13 cellular contexts compared by ENCODE assay signal in the genomic region with DNA sequence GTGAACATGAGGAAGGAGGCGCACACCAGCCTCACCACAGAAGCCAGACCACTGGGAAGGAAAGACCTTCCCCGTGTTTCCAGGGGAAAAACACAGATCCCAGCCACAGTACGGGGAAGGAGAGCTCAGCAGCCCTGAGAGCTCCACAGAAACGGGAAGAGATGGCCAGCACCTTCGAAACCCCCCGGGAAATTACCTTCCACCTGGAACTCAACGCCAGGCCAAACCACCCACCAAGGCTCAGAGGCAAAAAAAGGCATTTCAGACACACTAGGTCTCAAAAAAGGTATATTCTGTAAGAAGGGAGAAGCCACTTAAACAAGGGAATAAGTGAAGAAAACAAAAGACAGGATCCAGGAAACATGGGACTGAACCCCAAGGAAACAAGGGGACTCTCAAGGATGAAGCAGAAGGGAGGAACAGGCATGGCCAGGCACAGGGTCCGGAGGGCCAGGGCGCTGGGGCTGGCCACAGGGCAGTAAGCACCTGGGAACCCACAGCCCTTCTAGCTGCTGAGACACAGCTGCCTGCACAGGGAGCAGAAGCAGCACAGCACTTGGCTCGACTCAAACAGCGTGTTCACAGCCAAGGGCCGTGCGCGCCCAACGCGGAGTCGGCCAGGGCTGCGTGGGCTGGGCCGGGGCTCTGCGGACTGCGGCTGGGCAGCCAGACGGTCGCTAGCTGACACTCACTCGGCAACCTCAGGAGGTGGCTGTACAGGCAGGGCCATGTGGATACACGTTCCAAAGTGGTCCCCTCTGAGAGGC. TPM values are rescaled to one million over a fixed set of nuclear protein-coding genes. Genes with fewer than 3 reads are reported as not detected.
DNase-seq lines count a peak whose midpoint lies in the region; ATAC-seq and TF ChIP-seq lines count a peak whose summit lies in the region.
"Had no signal": no experiment of that assay in that cellular context is flagged by ENCODE, and none has a peak within 500 bp of the region (broad histone marks: within the 10 kb centered on the region; RNA-seq: fewer than 3 reads in every experiment).

No MANE protein-coding gene starts in this region.

- no peaks in the 10 kb centered on the region for H3K36me3 ChIP-seq in GM23338 (ENCODE audit: insufficient read depth)
- H3K36me3 ChIP-seq in body of pancreas (replicated peaks in 1 of 2; ENCODE audit: insufficient read depth in 1 of 2, low read depth in 2 of 2), result no peaks in the 10 kb centered on the region
- H3K36me3 ChIP-seq in sigmoid colon, result no peaks in the 10 kb centered on the region
- no peaks in the 10 kb centered on the region for H3K36me3 ChIP-seq in tibial artery
- H3K36me3 ChIP-seq: esophagus muscularis mucosa, Peyer's patch had no signal

- H3K4me3 Mint-ChIP-seq in GM23338, result no peak overlapping the region
- no peak overlapping the region for H3K4me3 Mint-ChIP-seq in activated T-helper 2 cell treated with anti-CD3 and anti-CD28 coated beads, Interferon-gamma antibody, Interleukin-2, Interleukin-4, amounts not matched to agents 10 μg/mL and 5 μg/mL and 100 μg/mL, durations not matched to agents 14 hours and 24 hours and 36 hours (ENCODE audit: low read depth)
- H3K4me3 Mint-ChIP-seq: activated T-cell treated with anti-CD3 and anti-CD28 coated beads, Interleukin-2, amount 50 U/mL, for 24 hours had no signal

- no peak for TF ChIP-seq EP300 in sigmoid colon (IDR thresholded peaks at IDR 0.05)

- TF ChIP-seq CTCF in GM23338 (conservative IDR thresholded peaks at IDR 0.05; ENCODE audit: low read depth in 2 of 2) (no peak), body of pancreas (IDR thresholded peaks at IDR 0.05) (no peak), sigmoid colon (IDR thresholded peaks at IDR 0.05) (no peak), tibial artery (IDR thresholded peaks at IDR 0.05) (no peak)

- H3K27me3 Mint-ChIP-seq in GM23338 (ENCODE audit: insufficient read depth, low read depth, poor library complexity), result peaks cover 16% of the 10 kb centered on the region
- no peaks in the 10 kb centered on the region for H3K27me3 Mint-ChIP-seq in activated T-helper 2 cell treated with anti-CD3 and anti-CD28 coated beads, Interferon-gamma antibody, Interleukin-2, Interleukin-4, amounts not matched to agents 10 μg/mL and 5 μg/mL and 100 μg/mL, durations not matched to agents 14 hours and 24 hours and 36 hours (ENCODE audit: low read depth)
- H3K27me3 Mint-ChIP-seq: activated T-cell treated with anti-CD3 and anti-CD28 coated beads, Interleukin-2, amount 50 U/mL, for 24 hours had no signal

- H3K27ac ChIP-seq in GM23338 (ENCODE audit: low read depth) (no peak overlapping the region), body of pancreas (no peak overlapping the region), right cardiac atrium (ENCODE audit: low read length) (no peak overlapping the region), sigmoid colon (no peak overlapping the region), tibial artery (no peak overlapping the region)
- H3K27ac ChIP-seq: esophagus muscularis mucosa, parathyroid adenoma, Peyer's patch had no signal

- H3K27ac Mint-ChIP-seq in GM23338, result peak overlapping the region; percentile 17; the same call in 1 of the 2 replicates
- no peak overlapping the region for H3K27ac Mint-ChIP-seq in activated T-helper 2 cell treated with anti-CD3 and anti-CD28 coated beads, Interferon-gamma antibody, Interleukin-2, Interleukin-4, amounts not matched to agents 10 μg/mL and 5 μg/mL and 100 μg/mL, durations not matched to agents 14 hours and 24 hours and 36 hours

- peak; percentile 30 for ATAC-seq in GM23338
- peak; percentile 52 for ATAC-seq in body of pancreas
- ATAC-seq in right cardiac atrium, result peak; percentile 78 to 85
- no peak for ATAC-seq in GM19467 (IDR thresholded peaks at IDR 0.05; ENCODE audit: unreplicated experiment)

- H3K4me1 Mint-ChIP-seq in GM23338, result peaks cover 30% of the 10 kb centered on the region
- peaks cover 6% of the 10 kb centered on the region for H3K4me1 Mint-ChIP-seq in activated T-helper 2 cell treated with anti-CD3 and anti-CD28 coated beads, Interferon-gamma antibody, Interleukin-2, Interleukin-4, amounts not matched to agents 10 μg/mL and 5 μg/mL and 100 μg/mL, durations not matched to agents 14 hours and 24 hours and 36 hours (ENCODE audit: low read depth)

- H3K79me2 ChIP-seq in GM23338 (replicated peaks; ENCODE audit: insufficient read depth), result peaks cover 100% of the 10 kb centered on the region

- H3F3A ChIP-seq in GM23338 (replicated peaks; ENCODE audit: low read depth), result no peaks in the 10 kb centered on the region

- 0 out of 2 replicates have a peak, but pooled peaks cover under 1% of the 10 kb centered on the region for H3K4me1 ChIP-seq in GM23338 (ENCODE audit: insufficient read depth)
- peaks cover 45% of the 10 kb centered on the region for H3K4me1 ChIP-seq in body of pancreas
- peaks cover 5% of the 10 kb centered on the region for H3K4me1 ChIP-seq in right cardiac atrium (ENCODE audit: control insufficient read depth, insufficient read depth, low read length)
- peaks cover 0 to 42% (median 35%) of the 10 kb centered on the region in 4 donors for H3K4me1 ChIP-seq in sigmoid colon
- H3K4me1 ChIP-seq in tibial artery, result peaks cover 0 to 40% (median 28%) of the 10 kb centered on the region in 4 donors
- H3K4me1 ChIP-seq: parathyroid adenoma had no signal

- H3K36me3 Mint-ChIP-seq in GM23338 (ENCODE audit: low read depth), result peaks cover 2% of the 10 kb centered on the region; the same call in 1 of the 3 replicates
- no peaks in the 10 kb centered on the region for H3K36me3 Mint-ChIP-seq in activated T-helper 2 cell treated with anti-CD3 and anti-CD28 coated beads, Interferon-gamma antibody, Interleukin-2, Interleukin-4, amounts not matched to agents 10 μg/mL and 5 μg/mL and 100 μg/mL, durations not matched to agents 14 hours and 24 hours and 36 hours (ENCODE audit: low read depth)

- H3K27me3 ChIP-seq in GM23338 (ENCODE audit: insufficient read depth) (no peaks in the 10 kb centered on the region), body of pancreas (no peaks in the 10 kb centered on the region), right cardiac atrium (ENCODE audit: control insufficient read depth, insufficient read depth) (no peaks in the 10 kb centered on the region), sigmoid colon (no peaks in the 10 kb centered on the region), tibial artery (no peaks in the 10 kb centered on the region)
- H3K27me3 ChIP-seq: Peyer's patch had no signal

- peaks cover 81% of the 10 kb centered on the region for H4K20me1 ChIP-seq in GM23338 (replicated peaks; ENCODE audit: insufficient read depth)

- H2AFZ ChIP-seq in GM23338, result no peak overlapping the region
- H2AFZ ChIP-seq: parathyroid adenoma had no signal

- no peaks in the 10 kb centered on the region for H3K9me2 ChIP-seq in GM23338 (ENCODE audit: insufficient read depth)

- no peaks in the 10 kb centered on the region for H3K9me3 Mint-ChIP-seq in GM23338
- no peaks in the 10 kb centered on the region for H3K9me3 Mint-ChIP-seq in activated T-helper 2 cell treated with anti-CD3 and anti-CD28 coated beads, Interferon-gamma antibody, Interleukin-2, Interleukin-4, amounts not matched to agents 10 μg/mL and 5 μg/mL and 100 μg/mL, durations not matched to agents 14 hours and 24 hours and 36 hours
- H3K9me3 Mint-ChIP-seq: activated T-cell treated with anti-CD3 and anti-CD28 coated beads, Interleukin-2, amount 50 U/mL, for 24 hours had no signal

- 47 to 53% methylated on average over 15 to 25 of the region's 25 CpGs for WGBS in body of pancreas, 2 donors
- 53% methylated on average over 25 of the region's 25 CpGs for WGBS in right cardiac atrium
- WGBS in sigmoid colon, 2 donors, result 82 to 85% methylated on average over 25 of the region's 25 CpGs

- no peak for TF ChIP-seq POLR2A in body of pancreas (IDR thresholded peaks at IDR 0.05)
- TF ChIP-seq POLR2A in sigmoid colon (IDR thresholded peaks at IDR 0.05), result no peak

- intact Hi-C loops in body of pancreas (cut with DNase I) (no loop called here), right cardiac atrium (cut with DNase I) (loop anchor here in 1 of 4 donors (5.0 kb wide), 1 partner anchor 121 kb away; the partner anchor contains the start of genes PSMA7 and SS18L1), sigmoid colon (cut with DNase I) (no loop called here), tibial artery (cut with DNase I; ENCODE audit: low total_unique reads) (no loop called here)
- intact Hi-C loops in activated T-helper 2 cell treated with anti-CD3 and anti-CD28 coated beads, Interferon-gamma antibody, Interleukin-2, Interleukin-4, amounts not matched to agents 10 μg/mL and 5 μg/mL and 100 μg/mL, durations not matched to agents 14 hours and 24 hours and 36 hours (cut with micrococcal nuclease), result no loop called here

- H3K4me2 ChIP-seq in GM23338, result no peak overlapping the region

- DNase-seq in GM23338 (ENCODE audit: low spot score) (no peak), body of pancreas (peak; percentile 50 to 76 (median 61)), right cardiac atrium (peak; percentile 73 to 90 (median 89)), sigmoid colon (peak; percentile 81), tibial artery (no peak), ureter (ENCODE audit: low spot score) (no peak)
- DNase-seq in activated T-helper 2 cell treated with anti-CD3 and anti-CD28 coated beads, Interferon-gamma antibody, Interleukin-2, Interleukin-4, amounts not matched to agents 10 μg/mL and 5 μg/mL and 100 μg/mL, durations not matched to agents 14 hours and 24 hours and 36 hours (ENCODE audit: low spot score), result no peak
- DNase-seq: activated T-cell treated with anti-CD3 and anti-CD28 coated beads, Interleukin-2, amount 50 U/mL, for 24 hours; NCI-H187; Peyer's patch had no signal

- H3K9me3 ChIP-seq in body of pancreas, result no peaks in the 10 kb centered on the region
- no peaks in the 10 kb centered on the region for H3K9me3 ChIP-seq in right cardiac atrium (ENCODE audit: control insufficient read depth, low read length)
- H3K9me3 ChIP-seq in sigmoid colon, result no peaks in the 10 kb centered on the region
- H3K9me3 ChIP-seq in tibial artery, result no peaks in the 10 kb centered on the region
- H3K9me3 ChIP-seq: esophagus muscularis mucosa, Peyer's patch had no signal

- no peak overlapping the region for H3K4me3 ChIP-seq in GM23338
- no peak overlapping the region for H3K4me3 ChIP-seq in body of pancreas
- H3K4me3 ChIP-seq in right cardiac atrium (ENCODE audit: low read length), result no peak overlapping the region
- H3K4me3 ChIP-seq in sigmoid colon, result no peak overlapping the region
- H3K4me3 ChIP-seq in tibial artery, result peak overlapping the region in 1 of 2 donors; percentile 11
- H3K4me3 ChIP-seq: esophagus muscularis mucosa, Peyer's patch had no signal

RNA-seq across cellular contexts. Expression of gene TAF4, which starts 44.6 kb away (rescaled TPM):
- total RNA-seq in GM23338 (2014; rRNA removed; shearing (Covaris generic)), result 33.9 and 60.0 TPM in 2 replicates
- 7.2 and 7.8 TPM in 2 replicates for polyA plus RNA-seq in GM23338 (2016; fragmentation: Nextera tagmentation; extraction: Ambion mirVana)
- 10 to 100 TPM; 12.7 to 29.0 TPM for total RNA-seq in body of pancreas
- total RNA-seq in right cardiac atrium, result 10 to 100 TPM in 1 of 4 donors, 1 to 10 TPM in 3; 7.0 to 13.6 (median 8.6) TPM
- 3.8 TPM for polyA plus RNA-seq in right cardiac atrium
- total RNA-seq in sigmoid colon, result 10 to 100 TPM in 2 of 4 donors, 1 to 10 TPM in 2; 8.0 to 13.3 (median 10.9) TPM
- polyA plus RNA-seq in sigmoid colon, result 10 to 100 TPM in 1 of 3 donors, 1 to 10 TPM in 2; 3.6 to 10.3 (median 6.5) TPM
- total RNA-seq in ureter, result 31.3 TPM
- 23.6 and 26.9 TPM in 2 replicates for total RNA-seq in activated T-helper 2 cell treated with anti-CD3 and anti-CD28 coated beads, Interferon-gamma antibody, Interleukin-2, Interleukin-4, amounts not matched to agents 10 μg/mL and 5 μg/mL and 100 μg/mL, durations not matched to agents 14 hours and 24 hours and 36 hours

Comparison
In these comparisons a context has a peak if more than half of its experiments do, and no peak if none do; other contexts are left out.
1. DNase-seq: peak in body of pancreas (4 of 4), right cardiac atrium (3 of 3) and sigmoid colon (single experiment); none in GM23338 (single experiment), tibial artery (0 of 2), ureter (single experiment) and activated T-helper 2 cell treated with anti-CD3 and anti-CD28 coated beads, Interferon-gamma antibody, Interleukin-2, Interleukin-4, amounts not matched to agents 10 μg/mL and 5 μg/mL and 100 μg/mL, durations not matched to agents 14 hours and 24 hours and 36 hours (single experiment).